ENCODE assay signal across 16 cellular contexts in genomic region chr11:65696802-65697552, GRCh38. TPM values are rescaled to one million over a fixed set of nuclear protein-coding genes. Genes with fewer than 3 reads are reported as not detected.
DNase-seq lines count a peak whose midpoint lies in the region; ATAC-seq and TF ChIP-seq lines count a peak whose summit lies in the region.
"Had no signal": no experiment of that assay in that cellular context is flagged by ENCODE, and none has a peak within 500 bp of the region (broad histone marks: within the 10 kb centered on the region; RNA-seq: fewer than 3 reads in every experiment).

No MANE protein-coding gene starts in this region.

- H3K27ac Mint-ChIP-seq in activated naive CD4-positive, alpha-beta T cell treated with anti-CD3 and anti-CD28 coated beads, Interleukin-2, amount 50 U/mL, for 24 hours, result peak overlapping the region; percentile 35
- H3K27ac Mint-ChIP-seq: CD4-positive, alpha-beta T cell; GM23338 had no signal

- H3K4me3 Mint-ChIP-seq in activated naive CD4-positive, alpha-beta T cell treated with anti-CD3 and anti-CD28 coated beads, Interleukin-2, amount 50 U/mL, for 24 hours, result no peak overlapping the region
- H3K4me3 Mint-ChIP-seq: CD4-positive, alpha-beta T cell; GM23338 had no signal

- no peaks in the 10 kb centered on the region for H3K36me3 ChIP-seq in mesenchymal stem cell (ENCODE audit: control insufficient read depth in 1 of 2, insufficient read depth in 2 of 2, low read depth in 1 of 2, low read length in 2 of 2)
- no peaks in the 10 kb centered on the region for H3K36me3 ChIP-seq in upper lobe of right lung

- H2AK5ac ChIP-seq in mesenchymal stem cell (ENCODE audit: low read length, severe bottlenecking), result no peak overlapping the region

- no peak overlapping the region for H3K23ac ChIP-seq in mesenchymal stem cell (ENCODE audit: low read length in 2 of 2)

- no peaks in the 10 kb centered on the region for H3K36me3 Mint-ChIP-seq in activated naive CD4-positive, alpha-beta T cell treated with anti-CD3 and anti-CD28 coated beads, Interleukin-2, amount 50 U/mL, for 24 hours

- WGBS in mesenchymal stem cell, result 82% methylated on average over 5 of the region's 5 CpGs

- DNase-seq in activated naive CD4-positive, alpha-beta T cell treated with Interleukin-2 at 50 U/mL for 16 hours, result no peak
- no peak for DNase-seq in caudate nucleus (lab: John Stamatoyannopoulos, UW)
- DNase-seq in mesenchymal stem cell, result no peak
- DNase-seq in upper lobe of right lung, result peak; percentile 51
- DNase-seq in NCI-H187 (lab: John Stamatoyannopoulos, UW), result no peak
- DNase-seq: AML-193; Caco-2; CD4-positive, alpha-beta T cell; HCEC 1CT had no signal

- no peaks in the 10 kb centered on the region for H3K27me3 Mint-ChIP-seq in activated naive CD4-positive, alpha-beta T cell treated with anti-CD3 and anti-CD28 coated beads, Interleukin-2, amount 50 U/mL, for 24 hours
- H3K27me3 Mint-ChIP-seq: CD4-positive, alpha-beta T cell had no signal

- ATAC-seq in upper lobe of right lung (no peak), esophagus mucosa (no peak), HG03159 (IDR thresholded peaks at IDR 0.05; ENCODE audit: unreplicated experiment) (no peak)
- ATAC-seq: A549, GM23338 had no signal

- intact Hi-C loops in upper lobe of right lung (cut with DNase I), result no loop called here

- no peak overlapping the region for H4K91ac ChIP-seq in mesenchymal stem cell (ENCODE audit: low read length)

- H2BK120ac ChIP-seq in mesenchymal stem cell (ENCODE audit: low read depth, low read length), result no peak overlapping the region

- no peak overlapping the region for H2BK5ac ChIP-seq in mesenchymal stem cell (ENCODE audit: low read depth, low read length, poor library complexity, severe bottlenecking)

- H3K4me3 ChIP-seq in mesenchymal stem cell (ENCODE audit: insufficient read depth in 1 of 2, low read depth in 1 of 2, low read length in 2 of 2) (no peak overlapping the region), upper lobe of right lung (no peak overlapping the region)
- H3K4me3 ChIP-seq: A549, GM23338 had no signal

- H3K9me3 Mint-ChIP-seq in activated naive CD4-positive, alpha-beta T cell treated with anti-CD3 and anti-CD28 coated beads, Interleukin-2, amount 50 U/mL, for 24 hours, result no peaks in the 10 kb centered on the region
- H3K9me3 Mint-ChIP-seq: CD4-positive, alpha-beta T cell had no signal

- no peaks in the 10 kb centered on the region for H3K79me1 ChIP-seq in mesenchymal stem cell (replicated peaks; ENCODE audit: low read length, poor library complexity, severe bottlenecking)

- H3K4ac ChIP-seq in mesenchymal stem cell (ENCODE audit: low read depth in 1 of 2, low read length in 2 of 2), result no peak overlapping the region

- H3K27me3 ChIP-seq in mesenchymal stem cell (ENCODE audit: control insufficient read depth in 1 of 2, insufficient read depth in 1 of 2, low read length in 2 of 2) (peaks cover 25 to 29% of the 10 kb centered on the region in 2 experiments), upper lobe of right lung (no peaks in the 10 kb centered on the region)

- H2BK15ac ChIP-seq in mesenchymal stem cell (ENCODE audit: low read depth, poor library complexity, severe bottlenecking), result no peak overlapping the region

- no peak for TF ChIP-seq CTCF in upper lobe of right lung (IDR thresholded peaks at IDR 0.05)

- H2BK12ac ChIP-seq in mesenchymal stem cell (ENCODE audit: low read length in 2 of 2), result no peak overlapping the region

- H4K8ac ChIP-seq in mesenchymal stem cell (ENCODE audit: low read length), result peak overlapping the region; percentile 6

- H3K9ac ChIP-seq in mesenchymal stem cell (ENCODE audit: low read length), result no peak overlapping the region

- H3K14ac ChIP-seq in mesenchymal stem cell (ENCODE audit: low read length in 2 of 2), result no peak overlapping the region

- peak overlapping the region; percentile 98 for H3K27ac ChIP-seq in caudate nucleus (ENCODE audit: low read depth, low read length)
- H3K27ac ChIP-seq in mesenchymal stem cell (ENCODE audit: low read length, poor library complexity, severe bottlenecking), result no peak overlapping the region
- H3K27ac ChIP-seq in upper lobe of right lung, result no peak overlapping the region
- H3K27ac ChIP-seq: A549, C4-2B, HL-60 had no signal

- H3K4me1 ChIP-seq in mesenchymal stem cell (ENCODE audit: control insufficient read depth, insufficient read depth, low read depth, low read length) (no peaks in the 10 kb centered on the region), upper lobe of right lung (peaks cover 3% of the 10 kb centered on the region)
- H3K4me1 ChIP-seq: A549 had no signal

- H3K9me3 ChIP-seq in mesenchymal stem cell (ENCODE audit: control insufficient read depth, low read length) (no peaks in the 10 kb centered on the region), upper lobe of right lung (no peaks in the 10 kb centered on the region)
- H3K9me3 ChIP-seq: A549, Caco-2 had no signal

- H3K18ac ChIP-seq in mesenchymal stem cell (ENCODE audit: low read depth in 1 of 2, low read length in 2 of 2), result no peak overlapping the region

- H3K4me1 Mint-ChIP-seq in activated naive CD4-positive, alpha-beta T cell treated with anti-CD3 and anti-CD28 coated beads, Interleukin-2, amount 50 U/mL, for 24 hours, result no peaks in the 10 kb centered on the region

- H2AFZ ChIP-seq in mesenchymal stem cell (ENCODE audit: low read depth, low read length), result no peak overlapping the region
- H2AFZ ChIP-seq: GM23338 had no signal

- H3K4me2 ChIP-seq in mesenchymal stem cell (ENCODE audit: low read length, poor library complexity, severe bottlenecking), result no peak overlapping the region
- H3K4me2 ChIP-seq: A549, GM23338 had no signal

RNA-seq across cellular contexts. Expression of gene KAT5, which starts 15.1 kb away (rescaled TPM):
- 26.3 TPM for polyA plus RNA-seq in mesenchymal stem cell (2013, experiment 1 of 2)
- 26.9 TPM for polyA plus RNA-seq in mesenchymal stem cell (2013, experiment 2 of 2)
- total RNA-seq in upper lobe of right lung (77.5 TPM), esophagus mucosa (47.3 TPM)

RNA-seq across cellular contexts. Expression of gene RNASEH2C, which starts 23.6 kb away (rescaled TPM):
- 37.1 TPM for polyA plus RNA-seq in mesenchymal stem cell (2013, experiment 1 of 2)
- 38.5 TPM for polyA plus RNA-seq in mesenchymal stem cell (2013, experiment 2 of 2)
- total RNA-seq in upper lobe of right lung (42.5 TPM), esophagus mucosa (28.7 TPM)

RNA-seq across cellular contexts. Expression of gene RELA, which starts 34.3 kb away (rescaled TPM):
- 76.9 TPM for polyA plus RNA-seq in mesenchymal stem cell (2013, experiment 1 of 2)
- 76.3 TPM for polyA plus RNA-seq in mesenchymal stem cell (2013, experiment 2 of 2)
- total RNA-seq in upper lobe of right lung (68.2 TPM), esophagus mucosa (50.3 TPM)

RNA-seq across cellular contexts. Expression of gene SIPA1, which starts 59.1 kb away (rescaled TPM):
- polyA plus RNA-seq in mesenchymal stem cell (2013, experiment 1 of 2), result 35.0 TPM
- polyA plus RNA-seq in mesenchymal stem cell (2013, experiment 2 of 2), result 34.6 TPM
- total RNA-seq in upper lobe of right lung, result 86.5 TPM
- 23.1 TPM for total RNA-seq in esophagus mucosa
